17 cellular contexts compared by ENCODE assay signal in the genomic region with DNA sequence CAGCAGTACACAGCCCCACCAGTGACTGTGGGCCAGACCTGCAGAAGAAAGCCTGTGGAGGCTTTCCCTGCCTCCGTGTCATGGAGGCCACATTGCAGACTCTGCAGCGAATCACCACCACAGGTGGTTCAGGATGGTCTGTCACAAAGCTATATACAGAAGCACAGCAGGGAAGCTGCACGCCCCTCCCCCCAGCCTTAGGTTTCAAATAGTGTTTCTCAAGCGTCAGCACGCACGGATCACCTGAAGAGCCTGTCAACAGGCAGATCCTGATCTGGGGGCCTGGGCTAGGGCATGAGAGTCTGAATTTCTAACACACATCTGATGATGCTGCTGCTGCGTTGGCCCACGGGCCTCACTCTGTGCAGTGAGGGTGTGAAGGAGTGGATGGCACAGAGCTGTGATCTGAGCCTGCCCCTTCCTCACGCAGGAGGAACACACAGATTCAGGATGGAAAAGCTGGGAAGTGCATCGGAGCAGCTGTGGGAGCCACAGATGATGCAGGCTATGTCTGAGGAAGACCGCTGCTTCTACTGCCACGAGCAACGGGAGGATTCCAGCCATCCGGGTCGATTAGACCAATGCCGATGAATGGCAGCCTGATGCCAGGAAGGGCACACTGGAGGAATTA.
DNase-seq lines count a peak whose midpoint lies in the region; ATAC-seq and TF ChIP-seq lines count a peak whose summit lies in the region.
"Had no signal": no experiment of that assay in that cellular context is flagged by ENCODE, and none has a peak within 500 bp of the region (broad histone marks: within the 10 kb centered on the region; RNA-seq: fewer than 3 reads in every experiment).

No MANE protein-coding gene starts in this region.

- H3K27me3 Mint-ChIP-seq in activated CD8-positive, alpha-beta T cell treated with anti-CD3 and anti-CD28 coated beads, Interleukin-2, amount 10 ng/mL, durations not matched to agents 7 days and 5 days (ENCODE audit: low read depth): no peaks in the 10 kb centered on the region
- H3K27me3 Mint-ChIP-seq: activated B cell treated with CpG ODN at 0.5 μM for 24 hours; effector memory CD8-positive, alpha-beta T cell had no signal

- ATAC-seq in DND-41 (ENCODE audit: insufficient read depth, low read depth): no peak
- no peak for ATAC-seq in activated CD8-positive, alpha-beta T cell treated with anti-CD3 and anti-CD28 coated beads, Interleukin-2, amount 10 ng/mL, durations not matched to agents 7 days and 5 days
- ATAC-seq: left colon, PC-3 had no signal

- no peaks in the 10 kb centered on the region for H3K27me3 ChIP-seq in DND-41 (ENCODE audit: insufficient read depth, low read length, poor library complexity)
- no peaks in the 10 kb centered on the region for H3K27me3 ChIP-seq in neuronal stem cell (ENCODE audit: control insufficient read depth in 3 of 3, insufficient read depth in 3 of 3, low read depth in 1 of 3, low read length in 3 of 3)

- H3K4me3 ChIP-seq in DND-41 (ENCODE audit: low read depth in 1 of 2, low read length in 2 of 2) (no peak overlapping the region), neuronal stem cell (ENCODE audit: low read length in 2 of 2) (no peak overlapping the region)

- H2BK15ac ChIP-seq in neuronal stem cell (ENCODE audit: low read length): no peak overlapping the region

- H3K9ac ChIP-seq in DND-41 (ENCODE audit: low read depth, low read length) (no peak overlapping the region), neuronal stem cell (ENCODE audit: low read depth, low read length, poor library complexity) (no peak overlapping the region)

- H2AFZ ChIP-seq in DND-41 (ENCODE audit: low read depth, low read length) (no peak overlapping the region), neuronal stem cell (ENCODE audit: low read length) (no peak overlapping the region)

- peaks cover 95% of the 10 kb centered on the region for H3K36me3 ChIP-seq in DND-41 (ENCODE audit: insufficient read depth, low read length)
- peaks cover 21 to 87% of the 10 kb centered on the region in 2 donors for H3K36me3 ChIP-seq in neuronal stem cell (replicated peaks in 1 of 2; ENCODE audit: control insufficient read depth in 2 of 2, insufficient read depth in 2 of 2, low read length in 2 of 2)

- H3K4ac ChIP-seq in neuronal stem cell (ENCODE audit: low read length): no peak overlapping the region

- no peaks in the 10 kb centered on the region for H4K20me1 ChIP-seq in DND-41 (ENCODE audit: insufficient read depth, low read length)

- H3K27ac ChIP-seq in DND-41 (ENCODE audit: low read length) (0 out of 2 replicates have a peak overlapping the region, but pooled peaks have one; percentile 16), neuronal stem cell (replicated peaks; ENCODE audit: low read length) (no peak overlapping the region)

- H3K36me3 Mint-ChIP-seq in activated CD8-positive, alpha-beta T cell treated with anti-CD3 and anti-CD28 coated beads, Interleukin-2, amount 10 ng/mL, durations not matched to agents 7 days and 5 days (ENCODE audit: low read depth): peaks cover 70% of the 10 kb centered on the region

- H2AK5ac ChIP-seq in neuronal stem cell (ENCODE audit: low read depth, low read length): no peak overlapping the region

- CTCF ChIA-PET in activated CD8-positive, alpha-beta T cell treated with anti-CD3 and anti-CD28 coated beads, Interleukin-2, amount 10 ng/mL, durations not matched to agents 7 days and 5 days (lab: Charles Lee): interaction anchor here (0.7 to 2.0 kb wide), 9 partner anchors 11 to 748 kb away, joined by 3 to 5 read pairs (median 4); no protein-coding TSS in a partner anchor

- H3K4me1 Mint-ChIP-seq in activated CD8-positive, alpha-beta T cell treated with anti-CD3 and anti-CD28 coated beads, Interleukin-2, amount 10 ng/mL, durations not matched to agents 7 days and 5 days (ENCODE audit: low read depth): peaks cover 60% of the 10 kb centered on the region

- H3K23ac ChIP-seq in neuronal stem cell (ENCODE audit: low read depth, low read length, poor library complexity): peak overlapping the region; percentile 5

- no peak overlapping the region for H3K4me3 Mint-ChIP-seq in activated CD8-positive, alpha-beta T cell treated with anti-CD3 and anti-CD28 coated beads, Interleukin-2, amount 10 ng/mL, durations not matched to agents 7 days and 5 days
- H3K4me3 Mint-ChIP-seq: activated B cell treated with CpG ODN at 0.5 μM for 24 hours, neural crest cell had no signal

- H3K9me3 ChIP-seq in DND-41 (ENCODE audit: insufficient read depth, low read length, severe bottlenecking) (no peaks in the 10 kb centered on the region), neuronal stem cell (replicated peaks in 1 of 2; ENCODE audit: control insufficient read depth in 2 of 2, insufficient read depth in 1 of 2, low read depth in 1 of 2, low read length in 2 of 2) (no peaks in the 10 kb centered on the region)

- no peak overlapping the region for H4K8ac ChIP-seq in neuronal stem cell (ENCODE audit: low read depth, low read length)

- POLR2A ChIA-PET in activated CD8-positive, alpha-beta T cell treated with anti-CD3 and anti-CD28 coated beads, Interleukin-2, amount 10 ng/mL, durations not matched to agents 7 days and 5 days (lab: Charles Lee): interaction anchor here (0.9 to 2.3 kb wide), 4 partner anchors 63 to 308 kb away, joined by 3 to 7 read pairs (median 5); no protein-coding TSS in a partner anchor

- no peaks in the 10 kb centered on the region for H3K9me3 Mint-ChIP-seq in activated CD8-positive, alpha-beta T cell treated with anti-CD3 and anti-CD28 coated beads, Interleukin-2, amount 10 ng/mL, durations not matched to agents 7 days and 5 days (ENCODE audit: insufficient read depth)
- H3K9me3 Mint-ChIP-seq: activated B cell treated with CpG ODN at 0.5 μM for 24 hours; effector memory CD8-positive, alpha-beta T cell; neural crest cell had no signal

- peak overlapping the region; percentile 58 for H3K14ac ChIP-seq in neuronal stem cell (ENCODE audit: low read length)

- no peak overlapping the region for H2BK12ac ChIP-seq in neuronal stem cell (ENCODE audit: low read length)

- H3K27ac Mint-ChIP-seq in activated CD8-positive, alpha-beta T cell treated with anti-CD3 and anti-CD28 coated beads, Interleukin-2, amount 10 ng/mL, durations not matched to agents 7 days and 5 days: peak overlapping the region; percentile 89
- H3K27ac Mint-ChIP-seq: activated B cell treated with CpG ODN at 0.5 μM for 24 hours had no signal

- H4K91ac ChIP-seq in neuronal stem cell (ENCODE audit: low read depth, low read length, poor library complexity): no peak overlapping the region

- no peak for TF ChIP-seq CTCF in DND-41 (IDR thresholded peaks at IDR 0.05; ENCODE audit: borderline replicate concordance, extremely low read depth, low read length, poor library complexity, severe bottlenecking)

- H3K4me1 ChIP-seq in DND-41 (ENCODE audit: insufficient read depth, low read length): peaks cover 25% of the 10 kb centered on the region
- H3K4me1 ChIP-seq in neuronal stem cell (ENCODE audit: control insufficient read depth in 2 of 2, insufficient read depth in 1 of 2, low read depth in 1 of 2, low read length in 2 of 2): peaks cover 0 to 8% of the 10 kb centered on the region in 2 donors

- H3K4me2 ChIP-seq in DND-41 (ENCODE audit: insufficient read depth, low read length) (no peak overlapping the region), neuronal stem cell (ENCODE audit: insufficient read depth, low read length, poor library complexity, severe bottlenecking) (no peak overlapping the region)

- H3K79me1 ChIP-seq in neuronal stem cell (ENCODE audit: low read depth, low read length): no peaks in the 10 kb centered on the region

- no peak overlapping the region for H2BK120ac ChIP-seq in neuronal stem cell (ENCODE audit: low read depth, low read length)

- DNase-seq in activated gamma-delta T cell treated with Interleukin-2 at 50 U/mL for 16 hours (peak; percentile 24), activated gamma-delta T cell (lab: John Stamatoyannopoulos, UW) (no peak), DND-41 (peak; percentile 32), neuronal stem cell (ENCODE audit: low spot score) (no peak), Ammon's horn (ENCODE audit: low spot score) (no peak), NCI-H1694 (lab: John Stamatoyannopoulos, UW) (no peak), SW480 (ENCODE audit: low spot score) (no peak)
- no peak for DNase-seq in activated CD8-positive, alpha-beta T cell treated with anti-CD3 and anti-CD28 coated beads, Interleukin-2, amount 10 ng/mL, durations not matched to agents 7 days and 5 days
- DNase-seq: activated B cell treated with CpG ODN at 0.5 μM for 24 hours; activated CD8-positive, alpha-beta memory T cell treated with anti-CD3 and anti-CD28 coated beads, Interleukin-2, amount 50 U/mL, for 4 hours; activated effector memory CD4-positive, alpha-beta T cell treated with anti-CD3 and anti-CD28 coated beads, Interleukin-2, amount 50 U/mL, for 16 hours; left colon; NCI-H1092 treated with DMSO at 0.1 percent for 48 hours; NCI-H774 had no signal

- no peaks in the 10 kb centered on the region for H3K79me2 ChIP-seq in DND-41 (ENCODE audit: insufficient read depth, low read length)

- no peak overlapping the region for H2BK5ac ChIP-seq in neuronal stem cell (ENCODE audit: low read length)

- no CpG with 5 or more reads among the region's 16 CpGs for WGBS in neuronal stem cell (ENCODE audit: extremely low coverage in 2 of 2, insufficient read length in 2 of 2, insufficient replicate concordance in 1 of 2), 2 donors

- H3K18ac ChIP-seq in neuronal stem cell (ENCODE audit: low read length): peak overlapping the region; percentile 77

Comparison
In these comparisons a context has a peak if more than half of its experiments do, and no peak if none do; other contexts are left out.
1. DNase-seq: peak in activated gamma-delta T cell treated with Interleukin-2 at 50 U/mL for 16 hours (single experiment) and DND-41 (single experiment); none in activated gamma-delta T cell (single experiment), activated CD8-positive, alpha-beta T cell treated with anti-CD3 and anti-CD28 coated beads, Interleukin-2, amount 10 ng/mL, durations not matched to agents 7 days and 5 days (single experiment), neuronal stem cell (single experiment), Ammon's horn (single experiment), NCI-H1694 (single experiment) and SW480 (single experiment).